ENCODE assay signal across 6 cellular contexts in genomic region chr4:2186865-2187172, GRCh38.
"Had no signal": no experiment of that assay in that cellular context is flagged by ENCODE, and none has a peak within 500 bp of the region (broad histone marks: within the 10 kb centered on the region; RNA-seq: fewer than 3 reads in every experiment).

No MANE protein-coding gene starts in this region.

- H3K4me3 ChIP-seq: GM12878 had no signal

- DNase-seq: GDM1, GF-D8 had no signal

- FAIRE-seq: GM12891, GM18507, GM19239 had no signal
